Comparison of ENCODE assay signal across 9 cellular contexts in the genomic region with DNA sequence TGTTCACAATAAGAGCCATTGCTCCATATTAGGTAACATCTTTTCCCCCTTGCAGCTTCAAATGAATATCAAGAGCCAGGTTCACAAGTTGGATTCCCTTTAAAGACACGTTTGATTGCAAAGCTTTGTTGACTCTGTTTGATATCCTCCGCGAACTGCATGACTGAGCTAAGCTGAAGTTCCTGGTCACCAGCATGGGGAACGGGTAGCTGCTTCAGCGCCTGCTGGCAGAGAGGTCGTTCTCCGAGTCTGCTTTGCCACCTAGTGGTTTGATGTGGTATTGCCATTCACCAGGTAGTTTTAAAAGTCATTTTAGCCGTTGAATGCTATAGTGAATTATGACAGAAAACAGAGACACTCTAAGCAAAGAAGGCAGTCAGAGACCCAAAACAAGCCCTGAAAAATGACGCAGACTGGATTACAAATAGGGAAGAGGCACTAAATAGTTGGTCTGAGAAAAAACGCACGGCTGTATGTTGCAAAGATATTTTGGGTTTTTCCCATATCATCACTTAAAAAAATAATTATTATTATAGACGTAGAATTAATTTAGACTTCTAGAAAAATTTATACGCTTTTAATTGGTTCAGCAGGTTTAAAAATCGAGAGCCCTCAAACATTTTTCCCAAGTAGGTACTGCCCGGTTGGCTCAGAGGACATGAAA.
DNase-seq lines count a peak whose midpoint lies in the region; ATAC-seq and TF ChIP-seq lines count a peak whose summit lies in the region.
"Had no signal": no experiment of that assay in that cellular context is flagged by ENCODE, and none has a peak within 500 bp of the region (broad histone marks: within the 10 kb centered on the region; RNA-seq: fewer than 3 reads in every experiment).

No MANE protein-coding gene starts in this region.

- peaks cover 7% of the 10 kb centered on the region for H3K27me3 Mint-ChIP-seq in activated T-cell treated with anti-CD3 and anti-CD28 coated beads, Interleukin-2, amount 50 U/mL, for 72 hours (ENCODE audit: low read depth)
- H3K27me3 Mint-ChIP-seq in neural progenitor cell (ENCODE audit: insufficient read depth, low read depth), result peaks cover 3% of the 10 kb centered on the region

- peak overlapping the region; percentile 0 for H3K4me2 ChIP-seq in neural progenitor cell

- H3K27ac Mint-ChIP-seq in activated T-cell treated with anti-CD3 and anti-CD28 coated beads, Interleukin-2, amount 50 U/mL, for 72 hours, result no peak overlapping the region
- no peak overlapping the region for H3K27ac Mint-ChIP-seq in neural progenitor cell

- no peaks in the 10 kb centered on the region for H4K20me1 ChIP-seq in neural progenitor cell (ENCODE audit: low read depth)

- H3K27ac ChIP-seq in Peyer's patch (no peak overlapping the region), neural progenitor cell (no peak overlapping the region)
- H3K27ac ChIP-seq: skin epidermis had no signal

- TF ChIP-seq POLR2A in Peyer's patch (IDR thresholded peaks at IDR 0.05), result no peak

- H3F3A ChIP-seq in neural progenitor cell (ENCODE audit: low read depth), result no peaks in the 10 kb centered on the region

- H3K27me3 ChIP-seq in Peyer's patch (no peaks in the 10 kb centered on the region), neural progenitor cell (no peaks in the 10 kb centered on the region)

- TF ChIP-seq CTCF in Peyer's patch (IDR thresholded peaks at IDR 0.05) (peak; percentile 65 to 98 (median 92)), fibroblast of the aortic adventitia (IDR thresholded peaks at IDR 0.05; ENCODE audit: insufficient read depth, low read length) (peak; percentile 97), neural progenitor cell (IDR thresholded peaks at IDR 0.05) (peak; percentile 97)

- H3K9me3 Mint-ChIP-seq in activated T-cell treated with anti-CD3 and anti-CD28 coated beads, Interleukin-2, amount 50 U/mL, for 72 hours, result peaks cover 0 to 2% of the 10 kb centered on the region in 2 donors
- H3K9me3 Mint-ChIP-seq in neural progenitor cell, result no peaks in the 10 kb centered on the region

- no peak overlapping the region for H3K4me3 Mint-ChIP-seq in activated T-cell treated with anti-CD3 and anti-CD28 coated beads, Interleukin-2, amount 50 U/mL, for 72 hours
- no peak overlapping the region for H3K4me3 Mint-ChIP-seq in neural progenitor cell

- H3K79me2 ChIP-seq in neural progenitor cell (ENCODE audit: low read depth), result no peaks in the 10 kb centered on the region

- H3K9me3 ChIP-seq in Peyer's patch, result no peaks in the 10 kb centered on the region
- no peaks in the 10 kb centered on the region for H3K9me3 ChIP-seq in neural progenitor cell (ENCODE audit: low read depth)

- DNase-seq in DMS79 (lab: John Stamatoyannopoulos, UW) (peak; percentile 1), Peyer's patch (peak; percentile 40 to 89 (median 62)), fibroblast of the aortic adventitia (ENCODE audit: low read depth) (peak; percentile 80), neural progenitor cell (ENCODE audit: low spot score) (peak; percentile 90), stromal cell of bone marrow (ENCODE audit: low read depth) (peak; percentile 56)
- peak; percentile 67 for DNase-seq in Jurkat, Clone E6-1 (ENCODE audit: low read depth, low spot score)
- peak; percentile 74 to 80 for DNase-seq in activated T-cell treated with anti-CD3 and anti-CD28 coated beads, Interleukin-2, amount 50 U/mL, for 72 hours

- H3K4me1 Mint-ChIP-seq in activated T-cell treated with anti-CD3 and anti-CD28 coated beads, Interleukin-2, amount 50 U/mL, for 72 hours (ENCODE audit: low read depth), result peaks cover 5% of the 10 kb centered on the region
- peaks cover 15% of the 10 kb centered on the region for H3K4me1 Mint-ChIP-seq in neural progenitor cell

- no peak overlapping the region for H3K4me3 ChIP-seq in Jurkat, Clone E6-1 (ENCODE audit: low read length)
- no peak overlapping the region for H3K4me3 ChIP-seq in Peyer's patch
- no peak overlapping the region for H3K4me3 ChIP-seq in fibroblast of the aortic adventitia (ENCODE audit: low read depth, low read length)
- H3K4me3 ChIP-seq in neural progenitor cell, result no peak overlapping the region
- H3K4me3 ChIP-seq: skin epidermis had no signal

- H3K4me1 ChIP-seq in Peyer's patch (peaks cover 0 to 16% (median 2%) of the 10 kb centered on the region in 4 donors), neural progenitor cell (peaks cover 7% of the 10 kb centered on the region)

- H3K36me3 ChIP-seq in Peyer's patch (no peaks in the 10 kb centered on the region), neural progenitor cell (no peaks in the 10 kb centered on the region)

- no peaks in the 10 kb centered on the region for H3K36me3 Mint-ChIP-seq in activated T-cell treated with anti-CD3 and anti-CD28 coated beads, Interleukin-2, amount 50 U/mL, for 72 hours (ENCODE audit: insufficient read depth in 2 of 2)
- no peaks in the 10 kb centered on the region for H3K36me3 Mint-ChIP-seq in neural progenitor cell

- no peak overlapping the region for H3K9ac ChIP-seq in neural progenitor cell

- H2AFZ ChIP-seq in neural progenitor cell (replicated peaks), result peak overlapping the region; percentile 7

- ATAC-seq in GM21737 (IDR thresholded peaks at IDR 0.05; ENCODE audit: unreplicated experiment), result peak; percentile 87
- peak; percentile 94 to 96 for ATAC-seq in activated T-cell treated with anti-CD3 and anti-CD28 coated beads, Interleukin-2, amount 50 U/mL, for 72 hours (replicated peaks in 1 of 2)

Comparison
In these comparisons a context has a peak if more than half of its experiments do, and no peak if none do; other contexts are left out.
1. DNase-seq: peak in every context shown above with its lines; median percentile 90 in neural progenitor cell; 80 in fibroblast of the aortic adventitia; 77 in activated T-cell treated with anti-CD3 and anti-CD28 coated beads, Interleukin-2, amount 50 U/mL, for 72 hours; 67 in Jurkat, Clone E6-1; 62 in Peyer's patch; 56 in stromal cell of bone marrow; 1 in DMS79.